In the genomic region with DNA sequence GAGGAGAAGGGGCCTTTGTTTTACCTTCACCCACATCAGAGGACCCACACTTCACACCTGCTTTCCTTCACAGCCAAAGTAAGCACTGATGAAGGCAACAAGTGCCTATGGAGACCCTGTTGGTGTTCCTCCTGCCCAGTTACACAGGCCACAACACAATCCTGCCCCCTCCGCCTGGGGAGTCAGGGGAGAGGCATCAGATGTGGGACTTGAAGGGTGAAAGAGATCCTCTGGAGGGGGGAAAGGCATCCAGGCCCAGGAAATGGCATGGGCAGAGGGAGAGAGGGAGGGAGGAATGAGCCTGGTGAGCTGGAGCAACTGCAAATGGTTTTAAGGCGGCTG, we compare ENCODE assay signal across 15 cellular contexts. TPM values are rescaled to one million over a fixed set of nuclear protein-coding genes. Genes with fewer than 3 reads are reported as not detected.
DNase-seq lines count a peak whose midpoint lies in the region; ATAC-seq lines count a peak whose summit lies in the region.
"Had no signal": no experiment of that assay in that cellular context is flagged by ENCODE, and none has a peak within 500 bp of the region (broad histone marks: within the 10 kb centered on the region; RNA-seq: fewer than 3 reads in every experiment).

No MANE protein-coding gene starts in this region.

- H3K4me1 ChIP-seq in CD4-positive, CD25-positive, alpha-beta regulatory T cell (ENCODE audit: control insufficient read depth, insufficient read depth, low read length, poor library complexity, severe bottlenecking), result peaks cover 10% of the 10 kb centered on the region
- H3K4me1 ChIP-seq in CD8-positive, alpha-beta memory T cell (ENCODE audit: insufficient read depth, low read length), result peaks cover 12% of the 10 kb centered on the region

- H3K27ac ChIP-seq in CD4-positive, CD25-positive, alpha-beta regulatory T cell (ENCODE audit: insufficient read depth, low read length, poor library complexity, severe bottlenecking), result no peak overlapping the region
- H3K27ac ChIP-seq in CD8-positive, alpha-beta memory T cell (ENCODE audit: low read depth, low read length), result no peak overlapping the region
- H3K27ac ChIP-seq: foreskin keratinocyte, suprapubic skin had no signal

- H3K9me3 ChIP-seq in CD4-positive, CD25-positive, alpha-beta regulatory T cell (ENCODE audit: control insufficient read depth in 2 of 2, low read length in 2 of 2), result no peaks in the 10 kb centered on the region
- no peaks in the 10 kb centered on the region for H3K9me3 ChIP-seq in CD8-positive, alpha-beta memory T cell (ENCODE audit: low read length)
- H3K9me3 ChIP-seq: Peyer's patch, suprapubic skin had no signal

- peaks cover 7% of the 10 kb centered on the region for H3K27me3 Mint-ChIP-seq in CD4-positive, CD25-positive, alpha-beta regulatory T cell
- H3K27me3 Mint-ChIP-seq in CD8-positive, alpha-beta memory T cell, result no peaks in the 10 kb centered on the region
- no peaks in the 10 kb centered on the region for H3K27me3 Mint-ChIP-seq in activated T-helper 17 cell treated with anti-CD3 and anti-CD28 coated beads, Interleukin-2, amount 50 U/mL, for 72 hours
- no peaks in the 10 kb centered on the region for H3K27me3 Mint-ChIP-seq in naive thymus-derived CD8-positive, alpha-beta T cell

- CTCF ChIA-PET in CD8-positive, alpha-beta memory T cell (lab: Charles Lee), result interaction anchor here (1.0 to 3.6 kb wide), 8 partner anchors 11 to 170 kb away, joined by 3 to 17 read pairs (median 3); partner anchors contain the start of genes IDH3A and SKIC8

- H3K36me3 ChIP-seq in CD4-positive, CD25-positive, alpha-beta regulatory T cell (ENCODE audit: control insufficient read depth, insufficient read depth, low read length), result no peaks in the 10 kb centered on the region
- H3K36me3 ChIP-seq in CD8-positive, alpha-beta memory T cell (ENCODE audit: insufficient read depth, low read length), result no peaks in the 10 kb centered on the region
- H3K36me3 ChIP-seq: Peyer's patch, suprapubic skin had no signal

- no peak overlapping the region for H3K4me3 ChIP-seq in CD4-positive, CD25-positive, alpha-beta regulatory T cell (ENCODE audit: low read depth, low read length)
- H3K4me3 ChIP-seq in CD8-positive, alpha-beta memory T cell (ENCODE audit: low read length), result no peak overlapping the region

- no peak for ATAC-seq in CD4-positive, CD25-positive, alpha-beta regulatory T cell (ENCODE audit: low read depth in 2 of 2)
- no peak for ATAC-seq in activated T-helper 17 cell treated with anti-CD3 and anti-CD28 coated beads, Interleukin-2, amount 50 U/mL, for 72 hours (replicated peaks)
- ATAC-seq in naive thymus-derived CD8-positive, alpha-beta T cell, result peak in 1 of 2 donors; percentile 33
- ATAC-seq: foreskin keratinocyte had no signal

- H3K4me1 Mint-ChIP-seq in CD4-positive, CD25-positive, alpha-beta regulatory T cell, result peaks cover 0 to 40% (median 16%) of the 10 kb centered on the region in 4 donors
- peaks cover 17 to 25% (median 21%) of the 10 kb centered on the region in 3 donors for H3K4me1 Mint-ChIP-seq in CD8-positive, alpha-beta memory T cell
- peaks cover 4% of the 10 kb centered on the region for H3K4me1 Mint-ChIP-seq in activated T-helper 17 cell treated with anti-CD3 and anti-CD28 coated beads, Interleukin-2, amount 50 U/mL, for 72 hours
- peaks cover 16 to 47% (median 32%) of the 10 kb centered on the region in 4 donors for H3K4me1 Mint-ChIP-seq in naive thymus-derived CD8-positive, alpha-beta T cell

- peak overlapping the region in 2 of 3 donors; percentile 69 to 81 for H3K27ac Mint-ChIP-seq in CD4-positive, CD25-positive, alpha-beta regulatory T cell
- H3K27ac Mint-ChIP-seq in CD8-positive, alpha-beta memory T cell, result peak overlapping the region; percentile 11 to 93 (median 78)
- peak overlapping the region; percentile 20 for H3K27ac Mint-ChIP-seq in activated T-helper 17 cell treated with anti-CD3 and anti-CD28 coated beads, Interleukin-2, amount 50 U/mL, for 72 hours
- H3K27ac Mint-ChIP-seq in naive thymus-derived CD8-positive, alpha-beta T cell, result peak overlapping the region; percentile 81 to 96 (median 94)

- H3K4me3 Mint-ChIP-seq in CD4-positive, CD25-positive, alpha-beta regulatory T cell, result peak overlapping the region; percentile 75 to 95 (median 85)
- H3K4me3 Mint-ChIP-seq in CD8-positive, alpha-beta memory T cell, result peak overlapping the region; percentile 34 to 86 (median 73)
- H3K4me3 Mint-ChIP-seq in activated T-helper 17 cell treated with anti-CD3 and anti-CD28 coated beads, Interleukin-2, amount 50 U/mL, for 72 hours, result peak overlapping the region; percentile 75
- peak overlapping the region; percentile 70 to 89 (median 80) for H3K4me3 Mint-ChIP-seq in naive thymus-derived CD8-positive, alpha-beta T cell

- H3K36me3 Mint-ChIP-seq in CD4-positive, CD25-positive, alpha-beta regulatory T cell, result no peaks in the 10 kb centered on the region
- H3K36me3 Mint-ChIP-seq in CD8-positive, alpha-beta memory T cell, result no peaks in the 10 kb centered on the region
- H3K36me3 Mint-ChIP-seq in activated T-helper 17 cell treated with anti-CD3 and anti-CD28 coated beads, Interleukin-2, amount 50 U/mL, for 72 hours (ENCODE audit: low read depth), result no peaks in the 10 kb centered on the region
- H3K36me3 Mint-ChIP-seq in naive thymus-derived CD8-positive, alpha-beta T cell, result no peaks in the 10 kb centered on the region

- DNase-seq in CD4-positive, CD25-positive, alpha-beta regulatory T cell, result no peak
- peak in 1 of 5 donors; percentile 34 for DNase-seq in CD8-positive, alpha-beta memory T cell
- peak in 3 of 10 donors; percentile 25 to 39 (median 27) for DNase-seq in naive thymus-derived CD8-positive, alpha-beta T cell
- DNase-seq in NCI-H1694 (lab: John Stamatoyannopoulos, UW) (no peak), NCI-H1105 (lab: John Stamatoyannopoulos, UW) (no peak), OCI-M1 (lab: John Stamatoyannopoulos, UW) (no peak)
- DNase-seq: aorta, foreskin keratinocyte, islet precursor cell, NCI-H1105 treated with DMSO at 0.1 percent for 48 hours, NCI-H446 treated with DMSO at 0.1 percent for 48 hours, T-helper 9 cell had no signal

- no peaks in the 10 kb centered on the region for H3K9me3 Mint-ChIP-seq in CD4-positive, CD25-positive, alpha-beta regulatory T cell
- no peaks in the 10 kb centered on the region for H3K9me3 Mint-ChIP-seq in CD8-positive, alpha-beta memory T cell
- no peaks in the 10 kb centered on the region for H3K9me3 Mint-ChIP-seq in activated T-helper 17 cell treated with anti-CD3 and anti-CD28 coated beads, Interleukin-2, amount 50 U/mL, for 72 hours
- no peaks in the 10 kb centered on the region for H3K9me3 Mint-ChIP-seq in naive thymus-derived CD8-positive, alpha-beta T cell

- no peaks in the 10 kb centered on the region for H3K27me3 ChIP-seq in CD4-positive, CD25-positive, alpha-beta regulatory T cell (ENCODE audit: control insufficient read depth, insufficient read depth, low read length)
- no peaks in the 10 kb centered on the region for H3K27me3 ChIP-seq in CD8-positive, alpha-beta memory T cell (ENCODE audit: insufficient read depth, low read length, poor library complexity, severe bottlenecking)
- H3K27me3 ChIP-seq: foreskin keratinocyte, Peyer's patch, suprapubic skin had no signal

- POLR2A ChIA-PET in CD8-positive, alpha-beta memory T cell (lab: Charles Lee), result interaction anchor here (1.2 kb wide), 1 partner anchor 19 kb away, joined by 6 read pairs; the partner anchor contains the start of gene IDH3A
- POLR2A ChIA-PET in naive thymus-derived CD8-positive, alpha-beta T cell (lab: Charles Lee), result interaction anchor here (1.4 to 2.5 kb wide), 3 partner anchors 17 to 170 kb away, joined by 3 to 29 read pairs (median 5); partner anchors contain the start of genes IDH3A and SKIC8

RNA-seq across cellular contexts. Expression of gene CIB2, which starts 1.3 kb away (rescaled TPM):
- 1.2 TPM for total RNA-seq in CD4-positive, CD25-positive, alpha-beta regulatory T cell
- 1 to 10 TPM in 3 of 4 donors, under 1 TPM in 1; 0.94 to 2.7 (median 1.9) TPM for polyA plus RNA-seq in CD4-positive, CD25-positive, alpha-beta regulatory T cell
- total RNA-seq in CD8-positive, alpha-beta memory T cell, result 1 to 10 TPM; 2.1 to 2.3 TPM
- polyA plus RNA-seq in CD8-positive, alpha-beta memory T cell, result 2.0 TPM
- total RNA-seq in activated T-helper 17 cell treated with anti-CD3 and anti-CD28 coated beads, Interleukin-2, amount 50 U/mL, for 72 hours, result 1 to 10 TPM in 1 of 2 donors, under 1 TPM in 1; 0.65 to 1.7 TPM
- 1 to 10 TPM; 1.2 to 1.6 TPM for total RNA-seq in naive thymus-derived CD8-positive, alpha-beta T cell
- polyA plus RNA-seq in naive thymus-derived CD8-positive, alpha-beta T cell, result 1 to 10 TPM; 1.4 to 3.4 (median 2.5) TPM

RNA-seq across cellular contexts. Expression of gene IDH3A, which starts 19.2 kb away (rescaled TPM):
- 51.9 TPM for total RNA-seq in CD4-positive, CD25-positive, alpha-beta regulatory T cell
- 10 to 100 TPM; 38.2 to 62.1 (median 46.8) TPM for polyA plus RNA-seq in CD4-positive, CD25-positive, alpha-beta regulatory T cell
- 100 to 1,000 TPM; 134 to 151 TPM for total RNA-seq in CD8-positive, alpha-beta memory T cell
- polyA plus RNA-seq in CD8-positive, alpha-beta memory T cell, result 44.3 TPM
- 100 to 1,000 TPM in 1 of 2 donors, 10 to 100 TPM in 1; 61.9 to 176 TPM for total RNA-seq in activated T-helper 17 cell treated with anti-CD3 and anti-CD28 coated beads, Interleukin-2, amount 50 U/mL, for 72 hours
- 10 to 100 TPM; 52.0 to 52.2 TPM for total RNA-seq in naive thymus-derived CD8-positive, alpha-beta T cell
- 10 to 100 TPM; 40.1 to 46.3 (median 42.3) TPM for polyA plus RNA-seq in naive thymus-derived CD8-positive, alpha-beta T cell

RNA-seq across cellular contexts. Expression of gene SH2D7, which starts 37.6 kb away (rescaled TPM):
- total RNA-seq in CD4-positive, CD25-positive, alpha-beta regulatory T cell, result not detected
- under 1 TPM in 1 of 4 donors, not detected in 3; 0.09 TPM for polyA plus RNA-seq in CD4-positive, CD25-positive, alpha-beta regulatory T cell
- total RNA-seq in CD8-positive, alpha-beta memory T cell, result not detected
- polyA plus RNA-seq in CD8-positive, alpha-beta memory T cell, result not detected
- total RNA-seq in activated T-helper 17 cell treated with anti-CD3 and anti-CD28 coated beads, Interleukin-2, amount 50 U/mL, for 72 hours, result not detected
- not detected for total RNA-seq in naive thymus-derived CD8-positive, alpha-beta T cell
- under 1 TPM in 1 of 3 donors, not detected in 2; 0.19 TPM for polyA plus RNA-seq in naive thymus-derived CD8-positive, alpha-beta T cell
- total RNA-seq: aorta, foreskin keratinocyte, suprapubic skin had no signal
- polyA plus RNA-seq: foreskin keratinocyte had no signal

RNA-seq across cellular contexts. Expression of gene TBC1D2B, which starts 52.5 kb away (rescaled TPM):
- total RNA-seq in CD4-positive, CD25-positive, alpha-beta regulatory T cell, result 117 TPM
- polyA plus RNA-seq in CD4-positive, CD25-positive, alpha-beta regulatory T cell, result 10 to 100 TPM; 12.2 to 17.9 (median 15.4) TPM
- total RNA-seq in CD8-positive, alpha-beta memory T cell, result 10 to 100 TPM; 40.1 to 41.1 TPM
- polyA plus RNA-seq in CD8-positive, alpha-beta memory T cell, result 26.4 TPM
- 100 to 1,000 TPM in 1 of 2 donors, 10 to 100 TPM in 1; 86.1 to 109 TPM for total RNA-seq in activated T-helper 17 cell treated with anti-CD3 and anti-CD28 coated beads, Interleukin-2, amount 50 U/mL, for 72 hours
- total RNA-seq in naive thymus-derived CD8-positive, alpha-beta T cell, result 10 to 100 TPM; 78.3 to 82.1 TPM
- 10 to 100 TPM in 1 of 3 donors, 1 to 10 TPM in 2; 8.1 to 14.0 (median 8.5) TPM for polyA plus RNA-seq in naive thymus-derived CD8-positive, alpha-beta T cell

Comparison
In these comparisons a context has a peak if more than half of its experiments do, and no peak if none do; other contexts are left out.
1. H3K27ac Mint-ChIP-seq: peak in every context shown above with its lines; median percentile 94 in naive thymus-derived CD8-positive, alpha-beta T cell; 78 in CD8-positive, alpha-beta memory T cell; 75 in CD4-positive, CD25-positive, alpha-beta regulatory T cell; 20 in activated T-helper 17 cell treated with anti-CD3 and anti-CD28 coated beads, Interleukin-2, amount 50 U/mL, for 72 hours.